ENCODE assay signal across 17 cellular contexts in the genomic region with DNA sequence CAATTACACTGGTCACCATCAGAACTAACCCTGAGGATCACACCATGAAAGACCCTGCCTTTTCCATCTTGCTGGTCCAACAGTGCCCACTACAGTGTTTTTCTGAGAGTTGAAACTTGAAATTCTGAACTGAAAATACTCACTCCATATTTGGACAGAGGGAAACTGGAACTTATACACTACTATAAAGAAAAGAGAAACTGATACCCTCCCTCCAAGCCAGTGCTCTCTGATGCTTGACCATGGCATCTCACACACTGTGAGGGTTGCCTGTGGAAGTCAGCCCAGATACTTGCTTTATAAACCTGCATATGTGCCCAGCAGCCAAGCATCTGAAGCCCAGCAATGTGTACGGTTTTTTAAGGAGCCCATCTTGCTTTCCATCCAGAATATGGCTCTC.
A peak's percentile ranks its signal among the peaks of the same experiment; 100 is the strongest.
DNase-seq lines count a peak whose midpoint lies in the region; ATAC-seq lines count a peak whose summit lies in the region.
"Had no signal": no experiment of that assay in that cellular context is flagged by ENCODE, and none has a peak within 500 bp of the region (broad histone marks: within the 10 kb centered on the region; RNA-seq: fewer than 3 reads in every experiment).

No MANE protein-coding gene starts in this region.

- intact Hi-C loops in activated naive CD4-positive, alpha-beta T cell treated with anti-CD3 and anti-CD28 coated beads for 36 hours (cut with micrococcal nuclease): no loop called here

- no peak overlapping the region for H3K27ac Mint-ChIP-seq in activated naive CD4-positive, alpha-beta T cell treated with anti-CD3 and anti-CD28 coated beads for 36 hours
- H3K27ac Mint-ChIP-seq: activated CD4-positive, alpha-beta T cell treated with anti-CD3 and anti-CD28 coated beads for 36 hours had no signal

- CTCF ChIA-PET in activated naive CD4-positive, alpha-beta T cell treated with anti-CD3 and anti-CD28 coated beads for 36 hours (lab: Charles Lee): no interaction called here

- H3K4me3 Mint-ChIP-seq in activated naive CD4-positive, alpha-beta T cell treated with anti-CD3 and anti-CD28 coated beads for 36 hours: no peak overlapping the region
- H3K4me3 Mint-ChIP-seq: activated CD4-positive, alpha-beta T cell treated with anti-CD3 and anti-CD28 coated beads for 36 hours had no signal

- no peaks in the 10 kb centered on the region for H3K27me3 Mint-ChIP-seq in activated naive CD4-positive, alpha-beta T cell treated with anti-CD3 and anti-CD28 coated beads for 36 hours (ENCODE audit: low read depth)

- H3K36me3 Mint-ChIP-seq in activated naive CD4-positive, alpha-beta T cell treated with anti-CD3 and anti-CD28 coated beads for 36 hours (ENCODE audit: low read depth): no peaks in the 10 kb centered on the region

- no peak for DNase-seq in activated naive CD4-positive, alpha-beta T cell treated with anti-CD3 and anti-CD28 coated beads for 36 hours
- DNase-seq in HuH-7.5 (ENCODE audit: low spot score) (no peak), AML-193 (lab: John Stamatoyannopoulos, UW) (no peak)
- no peak for DNase-seq in activated CD8-positive, alpha-beta memory T cell treated with anti-CD3 and anti-CD28 coated beads, Interleukin-2, amount 50 U/mL, for 48 hours
- DNase-seq: activated CD4-positive, alpha-beta T cell treated with anti-CD3 and anti-CD28 coated beads for 36 hours; activated CD8-positive, alpha-beta memory T cell treated with anti-CD3 and anti-CD28 coated beads, Interleukin-2, amount 50 U/mL, for 4 hours; H7; IMR-90; kidney glomerular epithelial cell; NCI-H187 treated with DMSO at 0.1 percent for 48 hours; NCI-H510A; SK-N-SH; uterus had no signal

- ATAC-seq in GM18517 (IDR thresholded peaks at IDR 0.05; ENCODE audit: unreplicated experiment) (peak; percentile 99), GM19467 (IDR thresholded peaks at IDR 0.05; ENCODE audit: unreplicated experiment) (peak; percentile 80), HG02870 (IDR thresholded peaks at IDR 0.05; ENCODE audit: unreplicated experiment) (peak; percentile 63), HG03565 (IDR thresholded peaks at IDR 0.05; ENCODE audit: unreplicated experiment) (peak; percentile 76)
- ATAC-seq: activated CD4-positive, alpha-beta T cell treated with anti-CD3 and anti-CD28 coated beads for 36 hours had no signal

- peaks cover 15% of the 10 kb centered on the region for H3K9me3 Mint-ChIP-seq in activated naive CD4-positive, alpha-beta T cell treated with anti-CD3 and anti-CD28 coated beads for 36 hours

- no peaks in the 10 kb centered on the region for H3K4me1 Mint-ChIP-seq in activated naive CD4-positive, alpha-beta T cell treated with anti-CD3 and anti-CD28 coated beads for 36 hours (ENCODE audit: low read depth)
- H3K4me1 Mint-ChIP-seq: activated CD4-positive, alpha-beta T cell treated with anti-CD3 and anti-CD28 coated beads for 36 hours had no signal
